8 cellular contexts compared by ENCODE assay signal in genomic region chr12:56359851-56360767, GRCh38.
DNase-seq lines count a peak whose midpoint lies in the region; ATAC-seq and FAIRE-seq lines count a peak whose summit lies in the region.

STAT2 (minus strand) TSS chr12:56360107; CDS start chr12:56356571, 3,536 bp downstream.

- H3K27ac Mint-ChIP-seq in effector memory CD8-positive, alpha-beta T cell = peak within 1 kb of the TSS; percentile 91 to 98

- no peaks in the 10 kb centered on the region for H3K9me3 Mint-ChIP-seq in effector memory CD8-positive, alpha-beta T cell

- DNase-seq in COLO829 (ENCODE audit: low spot score) = peak; percentile 97
- peak; percentile 98 for DNase-seq in HTR-8/SVneo (ENCODE audit: insufficient read length, low spot score)
- DNase-seq in NOMO-1 treated with dmso at 0.1 percent for 144 hours (lab: John Stamatoyannopoulos, UW; ENCODE audit: unreplicated experiment) = peak; percentile 100
- peak; percentile 93 to 98 (median 93) for DNase-seq in activated CD8-positive, alpha-beta memory T cell treated with anti-CD3 and anti-CD28 coated beads for 48 hours (ENCODE audit: low read depth in 2 of 3, low spot score in 2 of 3)
- peak; percentile 99 for DNase-seq in effector memory CD8-positive, alpha-beta T cell
- DNase-seq in medulla oblongata (ENCODE audit: extremely low spot score) = peak; percentile 100
- DNase-seq in stimulated activated CD8-positive, alpha-beta memory T cell treated with anti-CD3 and anti-CD28 coated beads, Interleukin-12 subunit alpha, Interleukin-12 subunit beta, amount 100 ng/mL, for 1 hour (ENCODE audit: low read depth) = peak; percentile 98

- peak; percentile 91 for ATAC-seq in GM21367 (IDR thresholded peaks at IDR 0.05; ENCODE audit: unreplicated experiment)
- peak; percentile 93 for ATAC-seq in effector memory CD8-positive, alpha-beta T cell (replicated peaks)

- peak; percentile 95 for FAIRE-seq in HTR-8/SVneo (lab: Jason Lieb, UNC)

- peaks cover 9 to 15% of the 10 kb centered on the region in 2 donors for H3K4me1 Mint-ChIP-seq in effector memory CD8-positive, alpha-beta T cell (ENCODE audit: low read depth in 2 of 2)

- peak within 1 kb of the TSS; percentile 85 to 97 for H3K4me3 Mint-ChIP-seq in effector memory CD8-positive, alpha-beta T cell

- H3K27me3 Mint-ChIP-seq in effector memory CD8-positive, alpha-beta T cell = no peaks in the 10 kb centered on the region

- H3K36me3 Mint-ChIP-seq in effector memory CD8-positive, alpha-beta T cell (ENCODE audit: insufficient read depth) = peaks cover 41% of the 10 kb centered on the region

Comparison
In these comparisons a context has a peak if more than half of its experiments do, and no peak if none do; other contexts are left out.
1. Peak in every context shown above with its lines: DNase-seq and ATAC-seq.